In genomic region chr15:83012038-83012490, GRCh38 we compare ENCODE assay signal across 1 cellular context.
TF ChIP-seq lines count a peak whose summit lies in the region.

No MANE protein-coding gene starts in this region.

TF ChIP-seq in endothelial cell of umbilical vein, 7 proteins besides CTCF, POLR2A, EP300 and RAD21:
- TF ChIP-seq MYC (IDR thresholded peaks at IDR 0.05; ENCODE audit: low read depth, low read length) (no peak), EZH2 (IDR thresholded peaks at IDR 0.05; ENCODE audit: borderline replicate concordance, low read depth, low read length, severe bottlenecking) (no peak), FOS (IDR thresholded peaks at IDR 0.05; ENCODE audit: borderline replicate concordance, insufficient read depth, low read length) (no peak), GATA2 (IDR thresholded peaks at IDR 0.05; ENCODE audit: insufficient read depth, insufficient read length, low read depth, low read length) (no peak), MAX (IDR thresholded peaks at IDR 0.05; ENCODE audit: insufficient read depth, insufficient read length) (no peak), JUN (IDR thresholded peaks at IDR 0.05; ENCODE audit: borderline replicate concordance, insufficient read depth, insufficient read length, low read depth) (no peak), POLR2AphosphoS5 (IDR thresholded peaks at IDR 0.05; ENCODE audit: insufficient read depth, low read depth, low read length) (no peak)
